11 cellular contexts compared by ENCODE assay signal in genomic region chr21:43332872-43333300, GRCh38.
A peak's percentile ranks its signal among the peaks of the same experiment; 100 is the strongest.
DNase-seq lines count a peak whose midpoint lies in the region; ATAC-seq, FAIRE-seq and TF ChIP-seq lines count a peak whose summit lies in the region.
"Had no signal": no experiment of that assay in that cellular context is flagged by ENCODE, and none has a peak within 500 bp of the region (broad histone marks: within the 10 kb centered on the region; RNA-seq: fewer than 3 reads in every experiment).

No MANE protein-coding gene starts in this region.

- FAIRE-seq in pancreas (lab: Jason Lieb, UNC), result no peak

- DNase-seq in AG20443 (ENCODE audit: low spot score), result peak; percentile 60
- peak in 1 of 2 donors; percentile 49 for DNase-seq in cardiac muscle cell (ENCODE audit: low read depth in 1 of 2, low spot score in 1 of 2)
- DNase-seq in pancreas, result peak in 2 of 6 donors; percentile 37 to 53
- DNase-seq in NCI-H2081 (lab: John Stamatoyannopoulos, UW), result no peak
- no peak for DNase-seq in activated T-cell treated with anti-CD3 and anti-CD28 coated beads, Interleukin-2, amount 50 U/mL, for 4 hours
- no peak for DNase-seq in cerebellar nuclear complex (lab: John Stamatoyannopoulos, UW)
- no peak for DNase-seq in NCI-H128 (lab: John Stamatoyannopoulos, UW; ENCODE audit: unreplicated experiment)

- H3K27ac ChIP-seq in cardiac muscle cell (peak overlapping the region; percentile 95), pancreas (peak overlapping the region; percentile 33 to 76 (median 49))
- H3K27ac ChIP-seq: ascending aorta, HL-60 had no signal

- H3K9me3 ChIP-seq in cardiac muscle cell (ENCODE audit: low read depth) (no peaks in the 10 kb centered on the region), pancreas (no peaks in the 10 kb centered on the region)
- H3K9me3 ChIP-seq: ascending aorta had no signal

- ATAC-seq in SK-N-SH treated with all-trans-retinoic acid at 6 μM for 48 hours (peak; percentile 34), pancreas (peak in 3 of 4 donors; percentile 6 to 20 (median 10))
- no peak for ATAC-seq in activated T-cell treated with anti-CD3 and anti-CD28 coated beads, Interleukin-2, amount 50 U/mL, for 4 hours
- ATAC-seq: stimulated activated effector memory CD8-positive, alpha-beta T cell treated with anti-CD3 and anti-CD28 coated beads, Interleukin-12 subunit alpha, Interleukin-12 subunit beta, amount 100 ng/mL, for 72 hours had no signal

- H3K4me1 ChIP-seq in cardiac muscle cell (ENCODE audit: low read depth) (peaks cover 35% of the 10 kb centered on the region), pancreas (peaks cover 0 to 3% (median 0%) of the 10 kb centered on the region in 3 donors)
- H3K4me1 ChIP-seq: ascending aorta had no signal

- peaks cover under 1% of the 10 kb centered on the region for H3K4me1 Mint-ChIP-seq in activated T-cell treated with anti-CD3 and anti-CD28 coated beads, Interleukin-2, amount 50 U/mL, for 4 hours (ENCODE audit: low read depth)

- no peaks in the 10 kb centered on the region for H3K36me3 ChIP-seq in cardiac muscle cell
- H3K36me3 ChIP-seq in pancreas, result no peaks in the 10 kb centered on the region
- H3K36me3 ChIP-seq: ascending aorta had no signal

- H3K27me3 ChIP-seq in cardiac muscle cell (no peaks in the 10 kb centered on the region), pancreas (no peaks in the 10 kb centered on the region)
- H3K27me3 ChIP-seq: ascending aorta had no signal

- peaks cover 8% of the 10 kb centered on the region for H3K27me3 Mint-ChIP-seq in activated T-cell treated with anti-CD3 and anti-CD28 coated beads, Interleukin-2, amount 50 U/mL, for 4 hours (ENCODE audit: low read depth)

- no peaks in the 10 kb centered on the region for H3K36me3 Mint-ChIP-seq in activated T-cell treated with anti-CD3 and anti-CD28 coated beads, Interleukin-2, amount 50 U/mL, for 4 hours (ENCODE audit: insufficient read depth)

- TF ChIP-seq CTCF in cardiac muscle cell (IDR thresholded peaks at IDR 0.05; ENCODE audit: low read depth, low read length) (no peak), pancreas (IDR thresholded peaks at IDR 0.05) (no peak)

- H3K9me3 Mint-ChIP-seq in activated T-cell treated with anti-CD3 and anti-CD28 coated beads, Interleukin-2, amount 50 U/mL, for 4 hours, result no peaks in the 10 kb centered on the region

- intact Hi-C loops in pancreas (cut with DNase I), result no loop called here

- no peak overlapping the region for H3K4me3 ChIP-seq in cardiac muscle cell
- H3K4me3 ChIP-seq in pancreas, result no peak overlapping the region

- WGBS in pancreas, 2 donors, result 31 to 38% methylated on average over 16 to 17 of the region's 17 CpGs

- H3K4me3 Mint-ChIP-seq in activated T-cell treated with anti-CD3 and anti-CD28 coated beads, Interleukin-2, amount 50 U/mL, for 4 hours, result no peak overlapping the region
- H3K4me3 Mint-ChIP-seq: stimulated activated effector memory CD8-positive, alpha-beta T cell treated with anti-CD3 and anti-CD28 coated beads, Interleukin-12 subunit alpha, Interleukin-12 subunit beta, amount 100 ng/mL, for 72 hours had no signal

TF ChIP-seq in SK-N-SH treated with all-trans-retinoic acid at 6 μM for 48 hours, 23 proteins besides CTCF, POLR2A, EP300 and RAD21:
- TF ChIP-seq ZFP3 (CRISPR knock-in tag; IDR thresholded peaks at IDR 0.05) (no peak), ZNF565 (CRISPR knock-in tag; conservative IDR thresholded peaks at IDR 0.05; ENCODE audit: low read depth) (no peak), ZNF70 (CRISPR knock-in tag; IDR thresholded peaks at IDR 0.05) (no peak), CSDC2 (CRISPR knock-in tag; IDR thresholded peaks at IDR 0.05) (no peak), ESRRG (CRISPR knock-in tag; IDR thresholded peaks at IDR 0.05) (no peak), CREB5 (CRISPR knock-in tag; IDR thresholded peaks at IDR 0.05; ENCODE audit: low read depth) (no peak), ZFP30 (CRISPR knock-in tag; IDR thresholded peaks at IDR 0.05) (no peak)

Comparison
In these comparisons a context has a peak if more than half of its experiments do, and no peak if none do; other contexts are left out.
1. ATAC-seq: peak in SK-N-SH treated with all-trans-retinoic acid at 6 μM for 48 hours (single experiment) and pancreas (3 of 4); none in activated T-cell treated with anti-CD3 and anti-CD28 coated beads, Interleukin-2, amount 50 U/mL, for 4 hours (0 of 2).